ENCODE assay signal across 9 cellular contexts in the genomic region with DNA sequence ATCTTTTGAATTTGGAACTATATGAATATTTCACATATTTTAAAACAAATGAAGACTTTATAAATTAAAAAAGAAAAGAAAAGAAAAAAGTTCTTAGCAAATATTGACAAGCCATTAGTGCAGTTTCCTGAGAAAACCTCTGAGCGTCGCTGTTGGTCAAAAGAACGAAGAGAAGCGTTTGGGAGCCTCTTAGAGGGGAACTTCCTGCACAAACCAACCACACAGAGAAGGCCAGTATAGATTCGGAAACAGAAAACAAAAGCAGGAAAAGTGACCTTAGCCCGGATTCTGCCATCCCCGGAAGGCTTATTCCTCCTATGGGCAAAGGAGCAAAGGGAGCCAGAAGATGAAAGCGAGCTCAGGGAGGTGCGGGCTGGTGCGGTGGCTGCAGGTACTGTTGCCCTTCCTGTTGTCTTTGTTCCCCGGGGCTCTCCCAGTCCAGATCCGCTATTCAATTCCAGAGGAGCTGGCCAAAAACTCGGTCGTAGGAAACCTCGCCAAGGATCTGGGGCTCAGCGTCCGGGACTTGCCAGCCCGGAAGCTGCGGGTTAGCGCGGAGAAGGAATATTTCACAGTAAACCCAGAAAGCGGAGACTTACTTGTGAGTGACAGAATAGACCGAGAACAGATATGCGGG. TPM values are rescaled to one million over a fixed set of nuclear protein-coding genes. Genes with fewer than 3 reads are reported as not detected.
DNase-seq lines count a peak whose midpoint lies in the region; ATAC-seq and TF ChIP-seq lines count a peak whose summit lies in the region.
"Had no signal": no experiment of that assay in that cellular context is flagged by ENCODE, and none has a peak within 500 bp of the region (broad histone marks: within the 10 kb centered on the region; RNA-seq: fewer than 3 reads in every experiment).

PCDHGB2 (plus strand) TSS at position 205 of the 637 bp plus-strand sequence; CDS start at position 347, 142 bp downstream.

- ATAC-seq in HG03442 (IDR thresholded peaks at IDR 0.05; ENCODE audit: unreplicated experiment), result peak; percentile 93
- ATAC-seq in T-helper 17 cell, result peak; percentile 40
- no peak for ATAC-seq in gastroesophageal sphincter

- WGBS in gastroesophageal sphincter (ENCODE audit: low coverage in 1 of 2), 2 donors, result 15 to 18% methylated on average over 12 to 16 of the region's 24 CpGs

- H3K27me3 Mint-ChIP-seq in T-helper 17 cell, result peaks cover 49% of the 10 kb centered on the region

- H3K4me3 ChIP-seq in gastroesophageal sphincter (peak within 1 kb of the TSS; percentile 25 to 34), skeletal muscle tissue (ENCODE audit: low read length in 3 of 3) (peak within 1 kb of the TSS; percentile 54 to 72 (median 61))

- H3K9me3 ChIP-seq in T-helper 17 cell (ENCODE audit: control insufficient read depth, low read length, poor library complexity, severe bottlenecking) (peaks cover 8% of the 10 kb centered on the region), gastroesophageal sphincter (peaks cover 0 to 100% (median 4%) of the 10 kb centered on the region in 3 donors), skeletal muscle tissue (ENCODE audit: control insufficient read depth in 3 of 3, low read length in 3 of 3) (peaks cover 16 to 39% (median 31%) of the 10 kb centered on the region in 3 donors)

- no peak for TF ChIP-seq POLR2A in gastroesophageal sphincter (IDR thresholded peaks at IDR 0.05)

- H3K4me1 ChIP-seq in gastroesophageal sphincter, result no peaks in the 10 kb centered on the region
- H3K4me1 ChIP-seq in skeletal muscle tissue (ENCODE audit: control insufficient read depth in 3 of 3, insufficient read depth in 3 of 3, low read length in 3 of 3), result peaks cover 0 to 4% (median 0%) of the 10 kb centered on the region in 3 donors

- H3K27me3 ChIP-seq in gastroesophageal sphincter (peaks cover 28% of the 10 kb centered on the region), skeletal muscle tissue (ENCODE audit: control insufficient read depth in 3 of 3, insufficient read depth in 3 of 3, low read length in 3 of 3) (peaks cover 7 to 36% (median 15%) of the 10 kb centered on the region in 3 donors)

- H3K4me1 Mint-ChIP-seq in T-helper 17 cell, result no peaks in the 10 kb centered on the region

- H3K9ac ChIP-seq in skeletal muscle tissue (ENCODE audit: low read depth in 1 of 3, low read length in 3 of 3), result peak within 1 kb of the TSS in 1 of 3 donors; percentile 50

- no peak within 1 kb of the TSS for H3K27ac ChIP-seq in gastroesophageal sphincter
- no peak within 1 kb of the TSS for H3K27ac ChIP-seq in skeletal muscle tissue (ENCODE audit: low read depth, low read length)
- no peak within 1 kb of the TSS for H3K27ac ChIP-seq in substantia nigra (ENCODE audit: low read depth, low read length, poor library complexity, severe bottlenecking)
- H3K27ac ChIP-seq: epithelial cell of prostate had no signal

- TF ChIP-seq EP300 in gastroesophageal sphincter (IDR thresholded peaks at IDR 0.05), result no peak

- peak; percentile 51 for DNase-seq in SIG-M5 treated with dmso at 0.1 percent for 504 hours (lab: John Stamatoyannopoulos, UW; ENCODE audit: unreplicated experiment)
- DNase-seq in SIG-M5 (lab: John Stamatoyannopoulos, UW), result no peak
- no peak for DNase-seq in T-helper 17 cell
- DNase-seq in substantia nigra (lab: John Stamatoyannopoulos, UW), result no peak
- no peak for DNase-seq in stimulated activated CD4-positive, alpha-beta T cell treated with anti-CD3 and anti-CD28 coated beads, Interleukin-2, amount 100 ng/mL, for 48 hours

- peaks cover 0 to 30% of the 10 kb centered on the region in 2 donors for H3K36me3 ChIP-seq in gastroesophageal sphincter
- peaks cover 0 to 4% (median 4%) of the 10 kb centered on the region in 3 donors for H3K36me3 ChIP-seq in skeletal muscle tissue (ENCODE audit: control insufficient read depth in 3 of 3, insufficient read depth in 3 of 3, low read length in 3 of 3)

- H3K4me3 Mint-ChIP-seq in T-helper 17 cell, result peak within 1 kb of the TSS; percentile 52

- peaks cover 8% of the 10 kb centered on the region for H3K36me3 Mint-ChIP-seq in T-helper 17 cell (ENCODE audit: low read depth)

- peak in 2 of 4 experiments; percentile 15 to 21 for TF ChIP-seq CTCF in gastroesophageal sphincter (IDR thresholded peaks at IDR 0.05)

- H3K27ac Mint-ChIP-seq in T-helper 17 cell, result no peak within 1 kb of the TSS

RNA-seq across cellular contexts. Expression of gene PCDHGB2, which starts in this region (rescaled TPM):
- under 1 TPM; 0.44 to 0.45 TPM for total RNA-seq in T-helper 17 cell
- total RNA-seq in gastroesophageal sphincter, result 10 to 100 TPM in 1 of 4 donors, 1 to 10 TPM in 3; 2.7 to 15.6 (median 4.1) TPM
- 2.1 TPM for total RNA-seq in skeletal muscle tissue

Comparison
In these comparisons a context has a peak if more than half of its experiments do, and no peak if none do; other contexts are left out.
1. Peak in ATAC-seq in T-helper 17 cell; RNA of the gene not detected or under 1 TPM.